Comparison of ENCODE assay signal across 27 cellular contexts in the genomic region with DNA sequence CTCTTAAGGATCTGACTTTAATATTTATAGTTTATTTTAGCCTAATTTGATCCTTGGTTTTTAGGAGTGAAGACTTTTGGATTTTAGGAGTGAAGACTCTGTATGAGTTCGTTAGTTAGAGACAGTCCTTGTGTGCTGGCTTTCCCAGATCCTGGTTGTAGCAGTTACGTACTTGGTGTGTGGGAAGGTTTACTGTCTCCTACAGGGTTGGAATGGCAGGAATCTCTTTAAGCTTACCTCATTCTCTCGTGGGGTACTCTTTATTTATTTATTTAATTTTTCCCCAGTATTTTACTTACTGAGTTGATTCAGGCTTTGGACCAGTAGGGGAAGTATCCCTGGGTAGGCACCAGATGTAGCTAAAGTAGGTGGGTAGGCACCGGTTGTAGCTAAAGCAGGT. TPM values are rescaled to one million over a fixed set of nuclear protein-coding genes. Genes with fewer than 3 reads are reported as not detected.
"Had no signal": no experiment of that assay in that cellular context is flagged by ENCODE, and none has a peak within 500 bp of the region (broad histone marks: within the 10 kb centered on the region; RNA-seq: fewer than 3 reads in every experiment).

No MANE protein-coding gene starts in this region.

- H3K36me3 Mint-ChIP-seq: naive B cell; stimulated activated naive B cell treated with anti-CD40 and anti-IgM and Interleukin-4, amounts not matched to agents 10 μg/mL and 1 μg/mL and 100 μg/mL, for 72 hours had no signal

- H3K4me3 ChIP-seq: esophagus muscularis mucosa, gastrocnemius medialis, lung, ovary, right atrium auricular region, sigmoid colon, skin epidermis, testis, tibial nerve had no signal

- H3K27ac ChIP-seq: epithelial cell of prostate, esophagus muscularis mucosa, gastrocnemius medialis, ovary, right atrium auricular region, sigmoid colon, skin epidermis, testis, tibial nerve had no signal

- H3K4me1 ChIP-seq: esophagus muscularis mucosa, gastrocnemius medialis, right atrium auricular region, sigmoid colon, testis had no signal

- H3K36me3 ChIP-seq: esophagus muscularis mucosa, gastrocnemius medialis, ovary, right atrium auricular region, sigmoid colon, tibial nerve had no signal

- DNase-seq: effector memory CD8-positive, alpha-beta T cell; gastrocnemius medialis; glutamatergic neuron; left colon; left ventricle myocardium superior; mesenchymal stem cell; naive B cell; nucleus accumbens; ovary; sigmoid colon; stimulated activated CD4-positive, alpha-beta T cell treated with anti-CD3 and anti-CD28 coated beads, Interleukin-2, amount 100 ng/mL, for 24 hours; stimulated activated CD4-positive, alpha-beta T cell treated with anti-CD3 and anti-CD28 coated beads, Interleukin-4, amount 100 ng/mL, for 4 hours; stimulated activated naive B cell treated with anti-CD40 and anti-IgM and Interleukin-4, amounts not matched to agents 10 μg/mL and 1 μg/mL and 100 μg/mL, for 72 hours; stimulated activated naive CD8-positive, alpha-beta T cell treated with anti-CD3 and anti-CD28 coated beads, Interleukin-15, amount 100 ng/mL, for 72 hours; testis had no signal

- FAIRE-seq: colon had no signal

- H3K9me3 ChIP-seq: gastrocnemius medialis, ovary, testis had no signal

- H3K27ac Mint-ChIP-seq: dendritic cell treated with granulocyte-macrophage colony-stimulating factor and Interleukin-4, amounts not matched to agents 40 ng/mL and 50 ng/mL, for 4 days; effector memory CD8-positive, alpha-beta T cell; naive B cell; stimulated activated naive B cell treated with anti-CD40 and anti-IgM and Interleukin-4, amounts not matched to agents 10 μg/mL and 1 μg/mL and 100 μg/mL, for 72 hours; stimulated activated naive CD8-positive, alpha-beta T cell treated with anti-CD3 and anti-CD28 coated beads, Interleukin-15, amount 100 ng/mL, for 72 hours had no signal

- ATAC-seq: effector memory CD8-positive, alpha-beta T cell; gastrocnemius medialis; left colon; stimulated activated naive B cell treated with anti-CD40 and anti-IgM and Interleukin-4, amounts not matched to agents 10 μg/mL and 1 μg/mL and 100 μg/mL, for 72 hours; stimulated activated naive CD8-positive, alpha-beta T cell treated with anti-CD3 and anti-CD28 coated beads, Interleukin-15, amount 100 ng/mL, for 72 hours had no signal

- H3K4me3 Mint-ChIP-seq: dendritic cell treated with granulocyte-macrophage colony-stimulating factor and Interleukin-4, amounts not matched to agents 40 ng/mL and 50 ng/mL, for 4 days; effector memory CD8-positive, alpha-beta T cell; naive B cell; stimulated activated naive B cell treated with anti-CD40 and anti-IgM and Interleukin-4, amounts not matched to agents 10 μg/mL and 1 μg/mL and 100 μg/mL, for 72 hours; stimulated activated naive CD8-positive, alpha-beta T cell treated with anti-CD3 and anti-CD28 coated beads, Interleukin-15, amount 100 ng/mL, for 72 hours had no signal

- H3K27me3 ChIP-seq: ovary, right atrium auricular region, sigmoid colon, testis, tibial nerve had no signal

RNA-seq across cellular contexts. Expression of a gene that starts 1.8 kb away (rescaled TPM):
- total RNA-seq: fibroblast of villous mesenchyme, kidney epithelial cell, sigmoid colon had no signal
- polyA plus RNA-seq: neural cell had no signal

RNA-seq across cellular contexts. Expression of a gene that starts 42.8 kb away (rescaled TPM):
- total RNA-seq: fibroblast of villous mesenchyme, kidney epithelial cell, sigmoid colon, ureter had no signal
- polyA plus RNA-seq: neural cell had no signal

RNA-seq across cellular contexts. Expression of a gene that starts 54.9 kb away (rescaled TPM):
- total RNA-seq: fibroblast of villous mesenchyme, kidney epithelial cell, left ventricle myocardium superior, tibial nerve had no signal
- polyA plus RNA-seq: neural cell had no signal
